In genomic region chr2:232276739-232277313, GRCh38 we compare ENCODE assay signal across 21 cellular contexts.
DNase-seq lines count a peak whose midpoint lies in the region; ATAC-seq and TF ChIP-seq lines count a peak whose summit lies in the region.
"Had no signal": no experiment of that assay in that cellular context is flagged by ENCODE, and none has a peak within 500 bp of the region (broad histone marks: within the 10 kb centered on the region; RNA-seq: fewer than 3 reads in every experiment).

No MANE protein-coding gene starts in this region.

- TF ChIP-seq CTCF in DND-41 (IDR thresholded peaks at IDR 0.05; ENCODE audit: borderline replicate concordance, extremely low read depth, low read length, poor library complexity, severe bottlenecking) (no peak), GM20000 (IDR thresholded peaks at IDR 0.05; ENCODE audit: extremely low read depth, missing control alignments) (no peak)

- no peak overlapping the region for H3K4me2 ChIP-seq in DND-41 (ENCODE audit: insufficient read depth, low read length)

- H3K9me3 ChIP-seq in DND-41 (ENCODE audit: insufficient read depth, low read length, severe bottlenecking) = no peaks in the 10 kb centered on the region
- no peaks in the 10 kb centered on the region for H3K9me3 ChIP-seq in mucosa of rectum (ENCODE audit: control insufficient read depth in 2 of 2, low read length in 2 of 2)
- H3K9me3 ChIP-seq: prostate gland, thyroid gland had no signal

- no peak for DNase-seq in DND-41
- peak; percentile 18 for DNase-seq in NCI-H2171 (lab: John Stamatoyannopoulos, UW)
- peak; percentile 30 for DNase-seq in cerebellar cortex (ENCODE audit: low spot score)
- no peak for DNase-seq in GM20000 (ENCODE audit: low spot score)
- DNase-seq in NCI-H2107 (lab: John Stamatoyannopoulos, UW) = no peak
- DNase-seq: activated CD4-positive, alpha-beta T cell treated with anti-CD3 and anti-CD28 coated beads for 4 hours; activated CD8-positive, alpha-beta memory T cell treated with anti-CD3 and anti-CD28 coated beads, Interleukin-2, amount 10 ng/mL, durations not matched to agents 7 days and 5 days; CD4-positive, alpha-beta memory T cell; immature natural killer cell; left ventricle myocardium superior; NCI-H187; NCI-H510A; stimulated activated CD4-positive, alpha-beta T cell treated with anti-CD3 and anti-CD28 coated beads, Interleukin-1b, Interleukin-23, amount 100 ng/mL, for 48 hours; stimulated activated naive CD4-positive, alpha-beta T cell treated with Interleukin-2 at 50 U/mL for 16 hours; SW 1271; thyroid gland had no signal

- no peaks in the 10 kb centered on the region for H3K27me3 ChIP-seq in DND-41 (ENCODE audit: insufficient read depth, low read length, poor library complexity)
- H3K27me3 ChIP-seq in mucosa of rectum (ENCODE audit: control insufficient read depth in 2 of 2, insufficient read depth in 2 of 2, low read length in 2 of 2) = no peaks in the 10 kb centered on the region
- H3K27me3 ChIP-seq: thyroid gland had no signal

- H3K4me3 ChIP-seq in DND-41 (ENCODE audit: low read depth in 1 of 2, low read length in 2 of 2) = no peak overlapping the region
- no peak overlapping the region for H3K4me3 ChIP-seq in mucosa of rectum (ENCODE audit: low read length in 2 of 2)
- H3K4me3 ChIP-seq: prostate gland, thyroid gland had no signal

- H3K27ac ChIP-seq in DND-41 (ENCODE audit: low read length) = peak overlapping the region; percentile 68
- peak overlapping the region; percentile 40 to 42 for H3K27ac ChIP-seq in mucosa of rectum (ENCODE audit: low read depth in 2 of 2, low read length in 2 of 2)
- H3K27ac ChIP-seq: thyroid gland had no signal

- no peaks in the 10 kb centered on the region for H4K20me1 ChIP-seq in DND-41 (ENCODE audit: insufficient read depth, low read length)

- H3K36me3 ChIP-seq in DND-41 (ENCODE audit: insufficient read depth, low read length) (peaks cover 25% of the 10 kb centered on the region), mucosa of rectum (ENCODE audit: control insufficient read depth in 2 of 2, insufficient read depth in 2 of 2, low read length in 2 of 2) (peaks cover 0 to 12% of the 10 kb centered on the region in 2 donors)
- H3K36me3 ChIP-seq: prostate gland, thyroid gland had no signal

- H2AFZ ChIP-seq in DND-41 (ENCODE audit: low read depth, low read length) = no peak overlapping the region

- H3K9ac ChIP-seq in DND-41 (ENCODE audit: low read depth, low read length) (no peak overlapping the region), mucosa of rectum (ENCODE audit: low read depth in 1 of 2, low read length in 2 of 2) (no peak overlapping the region)

- no peaks in the 10 kb centered on the region for H3K79me2 ChIP-seq in DND-41 (ENCODE audit: insufficient read depth, low read length)

- ATAC-seq in DND-41 (ENCODE audit: insufficient read depth, low read depth) = no peak
- ATAC-seq in GM21360 (IDR thresholded peaks at IDR 0.05; ENCODE audit: unreplicated experiment) = no peak
- no peak for ATAC-seq in HG03571 (IDR thresholded peaks at IDR 0.05; ENCODE audit: unreplicated experiment)
- ATAC-seq: activated CD8-positive, alpha-beta memory T cell treated with anti-CD3 and anti-CD28 coated beads, Interleukin-2, amount 10 ng/mL, durations not matched to agents 7 days and 5 days; activated naive CD4-positive, alpha-beta T cell treated with anti-CD3 and anti-CD28 coated beads, Interleukin-2, amount 50 U/mL, for 72 hours; left ventricle myocardium superior had no signal

- peaks cover 16% of the 10 kb centered on the region for H3K4me1 ChIP-seq in DND-41 (ENCODE audit: insufficient read depth, low read length)
- no peaks in the 10 kb centered on the region for H3K4me1 ChIP-seq in mucosa of rectum (ENCODE audit: control insufficient read depth in 2 of 2, insufficient read depth in 2 of 2, low read length in 2 of 2)
- H3K4me1 ChIP-seq: prostate gland had no signal

Comparison
In these comparisons a context has a peak if more than half of its experiments do, and no peak if none do; other contexts are left out.
1. DNase-seq: peak in NCI-H2171 (single experiment) and cerebellar cortex (single experiment); none in DND-41 (single experiment), GM20000 (single experiment) and NCI-H2107 (single experiment).